In the genomic region with DNA sequence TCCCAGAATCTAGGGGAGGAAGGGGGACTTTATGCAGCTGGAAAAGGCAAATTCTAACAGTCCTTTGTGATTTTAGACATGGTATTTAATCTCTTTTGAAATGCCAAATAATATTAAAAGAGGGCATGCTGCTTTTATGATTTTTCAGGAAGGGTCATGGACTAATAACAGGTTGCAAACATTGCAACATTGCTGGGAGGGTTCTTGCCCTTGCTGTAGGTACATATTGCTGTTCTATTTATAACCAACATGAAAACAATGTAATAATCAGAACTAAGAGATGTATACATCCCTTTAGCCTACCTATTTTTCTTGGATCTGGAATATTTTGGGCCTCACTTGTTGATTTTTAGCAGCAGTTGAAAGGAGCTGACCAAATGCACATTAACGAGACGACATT, we compare ENCODE assay signal across 19 cellular contexts.
DNase-seq lines count a peak whose midpoint lies in the region; ATAC-seq and TF ChIP-seq lines count a peak whose summit lies in the region.
"Had no signal": no experiment of that assay in that cellular context is flagged by ENCODE, and none has a peak within 500 bp of the region (broad histone marks: within the 10 kb centered on the region; RNA-seq: fewer than 3 reads in every experiment).

No MANE protein-coding gene starts in this region.

- TF ChIP-seq CTCF in HEK293 (tag by site-specific recombination; IDR thresholded peaks at IDR 0.05), result no peak
- TF ChIP-seq CTCF in body of pancreas (IDR thresholded peaks at IDR 0.05), result no peak
- TF ChIP-seq CTCF in neural cell (IDR thresholded peaks at IDR 0.05; ENCODE audit: poor library complexity, severe bottlenecking), result no peak

- H3K79me2 ChIP-seq in neural cell (replicated peaks; ENCODE audit: insufficient read depth, low read length), result no peaks in the 10 kb centered on the region

- H3K4me3 ChIP-seq in HEK293 (ENCODE audit: low read depth, low read length) (no peak overlapping the region), body of pancreas (no peak overlapping the region), neural cell (ENCODE audit: low read length) (peak overlapping the region; percentile 44), stomach smooth muscle (ENCODE audit: low read length in 2 of 2) (no peak overlapping the region)
- H3K4me3 ChIP-seq: GM23338, MG63 had no signal

- H3K9me3 ChIP-seq in HEK293 (ENCODE audit: control insufficient read depth, insufficient read depth, low read depth, low read length) (no peaks in the 10 kb centered on the region), body of pancreas (no peaks in the 10 kb centered on the region), neural cell (ENCODE audit: low read length) (no peaks in the 10 kb centered on the region), stomach smooth muscle (ENCODE audit: control insufficient read depth in 2 of 2, low read length in 2 of 2) (no peaks in the 10 kb centered on the region)
- H3K9me3 ChIP-seq: MG63 had no signal

- no peak overlapping the region for H3K27ac Mint-ChIP-seq in activated naive CD4-positive, alpha-beta T cell treated with anti-CD3 and anti-CD28 coated beads, Interleukin-2, amount 50 U/mL, for 72 hours
- H3K27ac Mint-ChIP-seq: GM23338 had no signal

- no peaks in the 10 kb centered on the region for H3K9me3 Mint-ChIP-seq in activated naive CD4-positive, alpha-beta T cell treated with anti-CD3 and anti-CD28 coated beads, Interleukin-2, amount 50 U/mL, for 72 hours
- H3K9me3 Mint-ChIP-seq: GM23338 had no signal

- no peak for DNase-seq in body of pancreas
- no peak for DNase-seq in NCI-H446 (lab: John Stamatoyannopoulos, UW)
- no peak for DNase-seq in activated naive CD4-positive, alpha-beta T cell treated with anti-CD3 and anti-CD28 coated beads, Interleukin-2, amount 50 U/mL, for 72 hours (ENCODE audit: low spot score in 2 of 2)
- DNase-seq in hippocampal formation (lab: John Stamatoyannopoulos, UW), result no peak
- DNase-seq: EL; IMR-90; Karpas-422; MG63; NCI-H1105 treated with DMSO at 0.1 percent for 48 hours; NCI-H187; NCI-H446 treated with DMSO at 0.1 percent for 48 hours; NK-92 treated with Interleukin-12 subunit alpha and Interleukin-12 subunit beta, amount 100 ng/mL, for 24 hours; OCI-M1; SIG-M5 had no signal

- TF ChIP-seq RAD21 in neural cell (conservative IDR thresholded peaks at IDR 0.05), result no peak

- no peak overlapping the region for H3K27ac ChIP-seq in HEK293 (ENCODE audit: extremely low read depth, low read depth, low read length)
- H3K27ac ChIP-seq in body of pancreas, result peak overlapping the region in 3 of 4 donors; percentile 52 to 58 (median 57)
- peak overlapping the region; percentile 86 for H3K27ac ChIP-seq in neural cell (ENCODE audit: low read length)
- H3K27ac ChIP-seq in stomach smooth muscle (ENCODE audit: low read length), result peak overlapping the region; percentile 75
- H3K27ac ChIP-seq: C4-2B had no signal

- H3K4me1 ChIP-seq in HEK293 (ENCODE audit: control insufficient read depth, insufficient read depth, low read length) (peaks cover 9% of the 10 kb centered on the region; the same call in 1 of the 2 replicates), body of pancreas (no peaks in the 10 kb centered on the region), stomach smooth muscle (ENCODE audit: control insufficient read depth, insufficient read depth, low read length) (peaks cover 31% of the 10 kb centered on the region)

- CTCF ChIA-PET in HEK293 (lab: Yijun Ruan, JAX), result no interaction called here

- no peaks in the 10 kb centered on the region for H4K20me1 ChIP-seq in neural cell (ENCODE audit: insufficient read depth)

- WGBS in body of pancreas, 2 donors, result 55 to 66% methylated on average over 2 of the region's 2 CpGs

- peak overlapping the region; percentile 36 for H3K4me2 ChIP-seq in neural cell (ENCODE audit: low read length)
- H3K4me2 ChIP-seq: GM23338 had no signal

- H3K27me3 ChIP-seq in body of pancreas (no peaks in the 10 kb centered on the region), neural cell (ENCODE audit: insufficient read depth, low read depth, low read length) (no peaks in the 10 kb centered on the region), stomach smooth muscle (ENCODE audit: control insufficient read depth in 1 of 2, insufficient read depth in 2 of 2, low read length in 2 of 2) (no peaks in the 10 kb centered on the region)
- H3K27me3 ChIP-seq: MG63 had no signal

- no peaks in the 10 kb centered on the region for H3K9me2 ChIP-seq in neural cell (ENCODE audit: insufficient read depth, low read length)

- H3K9ac ChIP-seq in neural cell (ENCODE audit: low read length), result peak overlapping the region; percentile 53
- H3K9ac ChIP-seq in stomach smooth muscle (ENCODE audit: low read length in 2 of 2), result no peak overlapping the region

- intact Hi-C loops in body of pancreas (cut with DNase I), result no loop called here

- H3K36me3 Mint-ChIP-seq in activated naive CD4-positive, alpha-beta T cell treated with anti-CD3 and anti-CD28 coated beads, Interleukin-2, amount 50 U/mL, for 72 hours, result no peaks in the 10 kb centered on the region

- no peak for ATAC-seq in body of pancreas
- no peak for ATAC-seq in activated naive CD4-positive, alpha-beta T cell treated with anti-CD3 and anti-CD28 coated beads, Interleukin-2, amount 50 U/mL, for 72 hours
- ATAC-seq: GM23338 had no signal

- no peak for TF ChIP-seq EP300 in neural cell (conservative IDR thresholded peaks at IDR 0.05; ENCODE audit: poor library complexity, severe bottlenecking)

- H3F3A ChIP-seq in neural cell (ENCODE audit: insufficient read depth, low read length, poor library complexity, severe bottlenecking), result no peaks in the 10 kb centered on the region

- H2AFZ ChIP-seq in neural cell (ENCODE audit: low read depth, low read length), result no peak overlapping the region
- H2AFZ ChIP-seq: GM23338 had no signal

- POLR2A ChIA-PET in HEK293 (lab: Yijun Ruan, JAX), result no interaction called here

- no peak for TF ChIP-seq POLR2A in body of pancreas (IDR thresholded peaks at IDR 0.05)

- H3K36me3 ChIP-seq in HEK293 (ENCODE audit: control insufficient read depth in 2 of 2, insufficient read depth in 1 of 2, low read length in 2 of 2) (no peaks in the 10 kb centered on the region), body of pancreas (replicated peaks in 1 of 2; ENCODE audit: insufficient read depth in 1 of 2, low read depth in 2 of 2) (no peaks in the 10 kb centered on the region), neural cell (ENCODE audit: insufficient read depth, low read length) (no peaks in the 10 kb centered on the region), stomach smooth muscle (ENCODE audit: control insufficient read depth in 2 of 2, insufficient read depth in 2 of 2, low read length in 2 of 2) (no peaks in the 10 kb centered on the region)
- H3K36me3 ChIP-seq: MG63 had no signal

TF ChIP-seq in HEK293, 187 proteins besides CTCF, POLR2A, EP300 and RAD21 (continues in another document):
- TF ChIP-seq, protein P1, sequence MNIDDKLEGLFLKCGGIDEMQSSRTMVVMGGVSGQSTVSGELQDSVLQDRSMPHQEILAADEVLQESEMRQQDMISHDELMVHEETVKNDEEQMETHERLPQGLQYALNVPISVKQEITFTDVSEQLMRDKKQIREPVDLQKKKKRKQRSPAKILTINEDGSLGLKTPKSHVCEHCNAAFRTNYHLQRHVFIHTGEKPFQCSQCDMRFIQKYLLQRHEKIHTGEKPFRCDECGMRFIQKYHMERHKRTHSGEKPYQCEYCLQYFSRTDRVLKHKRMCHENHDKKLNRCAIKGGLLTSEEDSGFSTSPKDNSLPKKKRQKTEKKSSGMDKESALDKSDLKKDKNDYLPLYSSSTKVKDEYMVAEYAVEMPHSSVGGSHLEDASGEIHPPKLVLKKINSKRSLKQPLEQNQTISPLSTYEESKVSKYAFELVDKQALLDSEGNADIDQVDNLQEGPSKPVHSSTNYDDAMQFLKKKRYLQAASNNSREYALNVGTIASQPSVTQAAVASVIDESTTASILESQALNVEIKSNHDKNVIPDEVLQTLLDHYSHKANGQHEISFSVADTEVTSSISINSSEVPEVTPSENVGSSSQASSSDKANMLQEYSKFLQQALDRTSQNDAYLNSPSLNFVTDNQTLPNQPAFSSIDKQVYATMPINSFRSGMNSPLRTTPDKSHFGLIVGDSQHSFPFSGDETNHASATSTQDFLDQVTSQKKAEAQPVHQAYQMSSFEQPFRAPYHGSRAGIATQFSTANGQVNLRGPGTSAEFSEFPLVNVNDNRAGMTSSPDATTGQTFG (tag by site-specific recombination; IDR thresholded peaks at IDR 0.05; ENCODE audit: borderline replicate concordance), result no peak
- peak; percentile 55 for TF ChIP-seq SCRT2 (tag by site-specific recombination; IDR thresholded peaks at IDR 0.05)

TF ChIP-seq in neural cell, 6 proteins besides CTCF, POLR2A, EP300 and RAD21:
- TF ChIP-seq EZH2 (IDR thresholded peaks at IDR 0.05; ENCODE audit: borderline replicate concordance, insufficient read depth, low read length, poor library complexity, severe bottlenecking) (no peak), POLR2AphosphoS5 (IDR thresholded peaks at IDR 0.05) (no peak), TAF1 (IDR thresholded peaks at IDR 0.05; ENCODE audit: low read depth) (no peak), SMC3 (conservative IDR thresholded peaks at IDR 0.05; ENCODE audit: poor library complexity) (no peak), MXI1 (conservative IDR thresholded peaks at IDR 0.05; ENCODE audit: poor library complexity, severe bottlenecking) (no peak)
- TF ChIP-seq, protein P2, sequence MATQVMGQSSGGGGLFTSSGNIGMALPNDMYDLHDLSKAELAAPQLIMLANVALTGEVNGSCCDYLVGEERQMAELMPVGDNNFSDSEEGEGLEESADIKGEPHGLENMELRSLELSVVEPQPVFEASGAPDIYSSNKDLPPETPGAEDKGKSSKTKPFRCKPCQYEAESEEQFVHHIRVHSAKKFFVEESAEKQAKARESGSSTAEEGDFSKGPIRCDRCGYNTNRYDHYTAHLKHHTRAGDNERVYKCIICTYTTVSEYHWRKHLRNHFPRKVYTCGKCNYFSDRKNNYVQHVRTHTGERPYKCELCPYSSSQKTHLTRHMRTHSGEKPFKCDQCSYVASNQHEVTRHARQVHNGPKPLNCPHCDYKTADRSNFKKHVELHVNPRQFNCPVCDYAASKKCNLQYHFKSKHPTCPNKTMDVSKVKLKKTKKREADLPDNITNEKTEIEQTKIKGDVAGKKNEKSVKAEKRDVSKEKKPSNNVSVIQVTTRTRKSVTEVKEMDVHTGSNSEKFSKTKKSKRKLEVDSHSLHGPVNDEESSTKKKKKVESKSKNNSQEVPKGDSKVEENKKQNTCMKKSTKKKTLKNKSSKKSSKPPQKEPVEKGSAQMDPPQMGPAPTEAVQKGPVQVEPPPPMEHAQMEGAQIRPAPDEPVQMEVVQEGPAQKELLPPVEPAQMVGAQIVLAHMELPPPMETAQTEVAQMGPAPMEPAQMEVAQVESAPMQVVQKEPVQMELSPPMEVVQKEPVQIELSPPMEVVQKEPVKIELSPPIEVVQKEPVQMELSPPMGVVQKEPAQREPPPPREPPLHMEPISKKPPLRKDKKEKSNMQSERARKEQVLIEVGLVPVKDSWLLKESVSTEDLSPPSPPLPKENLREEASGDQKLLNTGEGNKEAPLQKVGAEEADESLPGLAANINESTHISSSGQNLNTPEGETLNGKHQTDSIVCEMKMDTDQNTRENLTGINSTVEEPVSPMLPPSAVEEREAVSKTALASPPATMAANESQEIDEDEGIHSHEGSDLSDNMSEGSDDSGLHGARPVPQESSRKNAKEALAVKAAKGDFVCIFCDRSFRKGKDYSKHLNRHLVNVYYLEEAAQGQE (IDR thresholded peaks at IDR 0.05; ENCODE audit: borderline replicate concordance), result no peak
